Comparison of ENCODE assay signal across 1 cellular context in the genomic region with DNA sequence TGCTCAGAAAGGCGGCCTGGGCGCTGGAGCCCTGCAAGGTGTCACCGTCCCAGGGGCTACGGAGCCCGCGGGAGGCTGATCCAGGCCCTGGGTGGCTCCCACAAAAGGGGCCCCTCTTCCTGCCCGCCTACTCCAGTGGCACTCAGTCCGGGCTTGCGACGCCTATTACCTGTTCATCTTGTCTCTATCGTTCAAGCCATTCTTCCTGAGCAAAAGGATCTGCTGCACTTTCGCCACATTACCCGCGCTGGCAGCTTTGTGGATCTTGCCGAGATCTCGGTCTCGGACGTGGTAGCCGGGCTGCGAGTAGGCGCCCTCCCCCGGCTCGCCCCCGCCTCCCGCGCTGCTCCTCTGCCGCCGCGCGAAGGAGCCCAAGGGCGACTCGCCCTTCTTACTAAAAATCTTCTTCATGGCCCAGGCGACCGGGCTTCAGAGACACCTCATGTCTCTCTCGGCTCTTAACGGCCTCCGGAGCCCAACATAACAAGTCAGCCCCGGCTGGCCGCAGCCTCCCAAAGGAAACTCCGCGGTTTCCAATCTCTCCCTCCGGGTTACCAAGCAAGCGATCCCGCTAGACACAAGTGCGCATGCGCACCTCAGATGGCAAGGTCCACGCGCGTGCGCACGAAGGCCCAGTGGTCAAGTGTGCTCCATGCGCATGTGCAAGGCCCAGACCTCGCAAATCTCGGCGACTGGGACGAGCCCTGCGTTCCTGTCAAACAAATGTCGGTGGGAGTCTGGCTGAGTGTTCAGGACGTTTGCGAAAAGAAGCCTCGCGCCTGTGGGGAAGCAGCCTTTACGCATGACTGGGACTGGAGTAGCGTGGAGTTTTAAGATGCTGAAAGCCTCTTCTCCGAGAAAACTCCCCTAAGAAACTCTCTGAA.
TF ChIP-seq lines count a peak whose summit lies in the region.

A gene (minus strand): TSS at position 579 of the 884 bp plus-strand sequence. CDS start 168 bp downstream, at position 411.

TF ChIP-seq in neural cell, 6 proteins besides CTCF, POLR2A, EP300 and RAD21 (continued from another document):
- TF ChIP-seq, protein P1, sequence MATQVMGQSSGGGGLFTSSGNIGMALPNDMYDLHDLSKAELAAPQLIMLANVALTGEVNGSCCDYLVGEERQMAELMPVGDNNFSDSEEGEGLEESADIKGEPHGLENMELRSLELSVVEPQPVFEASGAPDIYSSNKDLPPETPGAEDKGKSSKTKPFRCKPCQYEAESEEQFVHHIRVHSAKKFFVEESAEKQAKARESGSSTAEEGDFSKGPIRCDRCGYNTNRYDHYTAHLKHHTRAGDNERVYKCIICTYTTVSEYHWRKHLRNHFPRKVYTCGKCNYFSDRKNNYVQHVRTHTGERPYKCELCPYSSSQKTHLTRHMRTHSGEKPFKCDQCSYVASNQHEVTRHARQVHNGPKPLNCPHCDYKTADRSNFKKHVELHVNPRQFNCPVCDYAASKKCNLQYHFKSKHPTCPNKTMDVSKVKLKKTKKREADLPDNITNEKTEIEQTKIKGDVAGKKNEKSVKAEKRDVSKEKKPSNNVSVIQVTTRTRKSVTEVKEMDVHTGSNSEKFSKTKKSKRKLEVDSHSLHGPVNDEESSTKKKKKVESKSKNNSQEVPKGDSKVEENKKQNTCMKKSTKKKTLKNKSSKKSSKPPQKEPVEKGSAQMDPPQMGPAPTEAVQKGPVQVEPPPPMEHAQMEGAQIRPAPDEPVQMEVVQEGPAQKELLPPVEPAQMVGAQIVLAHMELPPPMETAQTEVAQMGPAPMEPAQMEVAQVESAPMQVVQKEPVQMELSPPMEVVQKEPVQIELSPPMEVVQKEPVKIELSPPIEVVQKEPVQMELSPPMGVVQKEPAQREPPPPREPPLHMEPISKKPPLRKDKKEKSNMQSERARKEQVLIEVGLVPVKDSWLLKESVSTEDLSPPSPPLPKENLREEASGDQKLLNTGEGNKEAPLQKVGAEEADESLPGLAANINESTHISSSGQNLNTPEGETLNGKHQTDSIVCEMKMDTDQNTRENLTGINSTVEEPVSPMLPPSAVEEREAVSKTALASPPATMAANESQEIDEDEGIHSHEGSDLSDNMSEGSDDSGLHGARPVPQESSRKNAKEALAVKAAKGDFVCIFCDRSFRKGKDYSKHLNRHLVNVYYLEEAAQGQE (IDR thresholded peaks at IDR 0.05; ENCODE audit: borderline replicate concordance) = peak; percentile 71
- TF ChIP-seq TAF1 (IDR thresholded peaks at IDR 0.05; ENCODE audit: low read depth) = peak; percentile 79
TF ChIP-seq in neural cell: peak in this region for 4.
